3 cellular contexts compared by ENCODE assay signal in the genomic region with DNA sequence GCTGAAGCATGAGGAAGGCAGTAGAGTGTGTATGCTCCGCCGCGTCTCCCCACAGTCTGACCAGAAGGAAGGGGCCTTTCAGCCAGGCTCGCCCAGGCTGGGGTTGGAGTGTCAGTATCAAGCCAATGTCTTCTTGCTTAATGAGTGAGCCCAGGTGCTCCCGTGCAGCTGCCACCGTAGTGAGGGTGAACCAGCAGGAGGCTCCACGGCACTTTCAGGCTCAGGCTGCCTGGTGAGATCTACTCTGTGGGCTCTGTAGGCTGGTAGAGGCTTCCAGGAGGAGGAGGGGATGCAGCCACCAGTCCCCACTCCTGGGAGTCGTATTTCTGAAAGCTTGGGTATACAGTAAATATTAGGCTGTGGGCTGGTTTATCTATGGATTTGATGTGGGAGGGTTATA.
DNase-seq lines count a peak whose midpoint lies in the region; ATAC-seq, FAIRE-seq and TF ChIP-seq lines count a peak whose summit lies in the region.
"Not testable (repeated sequence)": the region's sequence is repeated elsewhere in the genome, so short reads cannot be mapped to it uniquely, and the experiment has no call there.

No MANE protein-coding gene starts in this region.

- not testable (repeated sequence) for H3K27me3 ChIP-seq in GM23338 (ENCODE audit: insufficient read depth); HepG2 (ENCODE audit: control insufficient read depth in 1 of 2, insufficient read depth in 2 of 2, low read length in 2 of 2)

- not testable (repeated sequence) for TF ChIP-seq POLR2A in HepG2 (IDR thresholded peaks at IDR 0.05; ENCODE audit: insufficient read depth in 1 of 2, low read depth in 2 of 2, low read length in 2 of 2)

- TF ChIP-seq EP300 in HepG2 (IDR thresholded peaks at IDR 0.05; ENCODE audit: low read depth in 2 of 2, low read length in 2 of 2); HepG2 (CRISPR knock-in tag; IDR thresholded peaks at IDR 0.05; ENCODE audit: borderline replicate concordance): not testable (repeated sequence)

- not testable (repeated sequence) for DNase-seq in GM23338 (ENCODE audit: low spot score); WTC11 (ENCODE audit: low spot score); HepG2 (ENCODE audit: low spot score)

- H3K9me3 Mint-ChIP-seq in GM23338, WTC11: not testable (repeated sequence)

- POLR2A ChIA-PET in WTC11 (lab: Charles Lee); HepG2 (lab: Yijun Ruan, JAX): not testable (repeated sequence)

- not testable (repeated sequence) for H3K9me2 ChIP-seq in GM23338 (ENCODE audit: insufficient read depth)

- H3K79me2 ChIP-seq in GM23338 (replicated peaks; ENCODE audit: insufficient read depth); HepG2 (ENCODE audit: insufficient read depth, low read length): not testable (repeated sequence)

- not testable (repeated sequence) for H3K27ac Mint-ChIP-seq in GM23338, WTC11

- TF ChIP-seq CTCF in GM23338 (conservative IDR thresholded peaks at IDR 0.05; ENCODE audit: low read depth in 2 of 2) = peak in 1 of 2 experiments; percentile 34; a peak in 1 of 4 replicates
- not testable (repeated sequence) for TF ChIP-seq CTCF in WTC11 (IDR thresholded peaks at IDR 0.05); HepG2 (CRISPR knock-in tag; IDR thresholded peaks at IDR 0.05)

- not testable (repeated sequence) for TF ChIP-seq RAD21 in HepG2 (CRISPR knock-in tag; IDR thresholded peaks at IDR 0.05)

- ATAC-seq in GM23338 (peak; percentile 96), WTC11 (peak; percentile 87), HepG2 (peak; percentile 61)

- H3K36me3 Mint-ChIP-seq in GM23338 (ENCODE audit: low read depth); WTC11: not testable (repeated sequence)

- intact Hi-C loops in HepG2 (cut with micrococcal nuclease; ENCODE audit: unreplicated experiment) = not testable (repeated sequence)

- not testable (repeated sequence) for FAIRE-seq in HepG2 (lab: Jason Lieb, UNC)

- not testable (repeated sequence) for H3K4me1 Mint-ChIP-seq in GM23338
- peaks cover 21% of the 10 kb centered on the region for H3K4me1 Mint-ChIP-seq in WTC11

- CTCF ChIA-PET in WTC11 (lab: Charles Lee); HepG2 (lab: Yijun Ruan, JAX; ENCODE audit: low intra/inter-chr PET ratio, low total read pairs): not testable (repeated sequence)

- H2AFZ ChIP-seq in GM23338; HepG2 (ENCODE audit: low read length): not testable (repeated sequence)

- not testable (repeated sequence) for H3K4me3 ChIP-seq in GM23338; HepG2 (replicated peaks in 1 of 3; ENCODE audit: insufficient read depth in 1 of 3, low read depth in 2 of 3, low read length in 3 of 3)

- in situ Hi-C loops in HepG2 (cut with HindIII; ENCODE audit: extremely low pct_ligation_motif_present, low pct_unique_long_range_greater_than_20kb) = not testable (repeated sequence)

- H3K27ac ChIP-seq in GM23338 (ENCODE audit: low read depth); HepG2 (ENCODE audit: extremely low read length, insufficient read depth, low read length): not testable (repeated sequence)

- H3K27me3 Mint-ChIP-seq in GM23338 (ENCODE audit: insufficient read depth, low read depth, poor library complexity) = not testable (repeated sequence)
- H3K27me3 Mint-ChIP-seq in WTC11 (ENCODE audit: low read depth) = peaks cover 21% of the 10 kb centered on the region

- H3F3A ChIP-seq in GM23338 (replicated peaks; ENCODE audit: low read depth) = not testable (repeated sequence)

- not testable (repeated sequence) for H3K9ac ChIP-seq in HepG2 (ENCODE audit: insufficient read depth, low read depth, low read length)

- not testable (repeated sequence) for H4K20me1 ChIP-seq in GM23338 (replicated peaks; ENCODE audit: insufficient read depth); HepG2 (ENCODE audit: insufficient read depth, low read length)

- not testable (repeated sequence) for H3K4me3 Mint-ChIP-seq in GM23338, WTC11

- not testable (repeated sequence) for BruUV-seq in HepG2 (replicated peaks; lab: Mats Ljungman, UMichigan)

- H3K36me3 ChIP-seq in GM23338 (ENCODE audit: insufficient read depth); HepG2 (replicated peaks in 1 of 2; ENCODE audit: control insufficient read depth in 1 of 2, insufficient read depth in 2 of 2, low read length in 2 of 2): not testable (repeated sequence)

- not testable (repeated sequence) for H3K4me2 ChIP-seq in GM23338; HepG2 (ENCODE audit: low read depth, low read length)

- not testable (repeated sequence) for H3K4me1 ChIP-seq in GM23338 (ENCODE audit: insufficient read depth); HepG2 (ENCODE audit: insufficient read depth, low read length)

- not testable (repeated sequence) for H3K9me3 ChIP-seq in HepG2 (ENCODE audit: low read length)

- WGBS in HepG2 (ENCODE audit: low lambda C conversion rate) = no CpG with 5 or more reads among the region's 8 CpGs
